Comparison of ENCODE assay signal across 1 cellular context in genomic region chr3:46729038-46729437, GRCh38.
TF ChIP-seq lines count a peak whose summit lies in the region.

No MANE protein-coding gene starts in this region.

TF ChIP-seq in GM23338, 12 proteins besides CTCF, POLR2A, EP300 and RAD21 (continued from another document):
- TF ChIP-seq REST (IDR thresholded peaks at IDR 0.05; ENCODE audit: unreplicated experiment), result no peak
TF ChIP-seq in GM23338: peak in this region for 0.
